17 cellular contexts compared by ENCODE assay signal in the genomic region with DNA sequence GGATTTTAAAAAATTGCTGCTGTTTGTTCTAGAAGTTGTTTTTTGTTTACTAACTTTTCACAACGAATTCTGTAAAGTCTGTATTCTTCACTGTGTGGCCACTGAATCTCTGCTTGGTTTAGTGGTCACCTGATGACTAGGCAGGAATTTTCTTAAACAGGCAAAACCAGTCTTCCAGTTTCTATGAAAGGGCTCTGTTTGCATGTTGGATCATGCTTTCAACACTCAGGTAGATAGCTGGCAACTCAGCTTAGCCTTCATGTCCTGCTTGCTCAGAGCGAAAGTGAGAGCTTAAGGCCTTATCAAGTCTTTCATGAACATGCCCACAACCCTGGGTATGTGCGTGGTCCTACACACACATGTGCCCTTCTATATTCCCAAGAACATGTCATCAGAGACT. TPM values are rescaled to one million over a fixed set of nuclear protein-coding genes. Genes with fewer than 3 reads are reported as not detected.
A peak's percentile ranks its signal among the peaks of the same experiment; 100 is the strongest.
DNase-seq lines count a peak whose midpoint lies in the region; ATAC-seq, FAIRE-seq and TF ChIP-seq lines count a peak whose summit lies in the region.
"Had no signal": no experiment of that assay in that cellular context is flagged by ENCODE, and none has a peak within 500 bp of the region (broad histone marks: within the 10 kb centered on the region; RNA-seq: fewer than 3 reads in every experiment).

No MANE protein-coding gene starts in this region.

- no peak overlapping the region for H3K27ac Mint-ChIP-seq in GM23338
- H3K27ac Mint-ChIP-seq: CD14-positive monocyte had no signal

- H3K79me2 ChIP-seq in PC-9 (ENCODE audit: low read depth) (no peaks in the 10 kb centered on the region), GM23338 (replicated peaks; ENCODE audit: insufficient read depth) (no peaks in the 10 kb centered on the region)

- no peak overlapping the region for H3K4me3 Mint-ChIP-seq in GM23338
- H3K4me3 Mint-ChIP-seq: CD14-positive monocyte had no signal

- peak overlapping the region; percentile 26 for H3K4me2 ChIP-seq in PC-9
- no peak overlapping the region for H3K4me2 ChIP-seq in GM23338

- H3K9me3 ChIP-seq in PC-9 (ENCODE audit: insufficient read depth, low read depth) (peaks cover 19% of the 10 kb centered on the region), esophagus (ENCODE audit: control insufficient read depth in 2 of 2, insufficient read depth in 1 of 2, low read depth in 1 of 2, low read length in 1 of 2) (no peaks in the 10 kb centered on the region), prostate gland (no peaks in the 10 kb centered on the region)

- H3K4me1 Mint-ChIP-seq in GM23338: no peaks in the 10 kb centered on the region
- H3K4me1 Mint-ChIP-seq: CD14-positive monocyte had no signal

- H3K27me3 ChIP-seq in PC-9 (ENCODE audit: insufficient read depth, low read depth) (no peaks in the 10 kb centered on the region), esophagus (ENCODE audit: control insufficient read depth in 1 of 2, insufficient read depth in 2 of 2, low read length in 2 of 2) (no peaks in the 10 kb centered on the region), prostate gland (replicated peaks; ENCODE audit: insufficient read depth) (no peaks in the 10 kb centered on the region), GM23338 (ENCODE audit: insufficient read depth) (no peaks in the 10 kb centered on the region)

- peaks cover 4% of the 10 kb centered on the region; the same call in 1 of the 3 replicates for H3K36me3 Mint-ChIP-seq in GM23338 (ENCODE audit: low read depth)
- H3K36me3 Mint-ChIP-seq: CD14-positive monocyte had no signal

- H4K20me1 ChIP-seq in PC-9 (ENCODE audit: insufficient read depth): no peaks in the 10 kb centered on the region
- no peaks in the 10 kb centered on the region for H4K20me1 ChIP-seq in GM23338 (replicated peaks; ENCODE audit: insufficient read depth)

- no peak for ATAC-seq in GM23338

- H3K4me3 ChIP-seq in GM12865 (ENCODE audit: low read depth, low read length): no peak overlapping the region
- H3K4me3 ChIP-seq in PC-9: no peak overlapping the region
- no peak overlapping the region for H3K4me3 ChIP-seq in esophagus (ENCODE audit: low read depth in 1 of 2, low read length in 2 of 2)
- no peak overlapping the region for H3K4me3 ChIP-seq in prostate gland
- no peak overlapping the region for H3K4me3 ChIP-seq in GM23338
- H3K4me3 ChIP-seq: SK-N-MC had no signal

- H3K4me1 ChIP-seq in PC-9 (replicated peaks; ENCODE audit: insufficient read depth) (peaks cover 30% of the 10 kb centered on the region), esophagus (ENCODE audit: control insufficient read depth in 2 of 2, insufficient read depth in 2 of 2, low read length in 1 of 2) (no peaks in the 10 kb centered on the region), prostate gland (replicated peaks) (no peaks in the 10 kb centered on the region), GM23338 (ENCODE audit: insufficient read depth) (no peaks in the 10 kb centered on the region)

- no peak for FAIRE-seq in H54 (lab: Jason Lieb, UNC)

- H2AFZ ChIP-seq in PC-9 (no peak overlapping the region), GM23338 (no peak overlapping the region)

- H3K9me3 Mint-ChIP-seq in GM23338: peaks cover 15% of the 10 kb centered on the region

- no peak for TF ChIP-seq CTCF in GM12865 (IDR thresholded peaks at IDR 0.05; ENCODE audit: insufficient read depth, low read depth, low read length, missing control alignments)
- TF ChIP-seq CTCF in PC-9 (conservative IDR thresholded peaks at IDR 0.05): no peak
- no peak for TF ChIP-seq CTCF in prostate gland (IDR thresholded peaks at IDR 0.05)
- TF ChIP-seq CTCF in GM23338 (conservative IDR thresholded peaks at IDR 0.05; ENCODE audit: low read depth in 2 of 2): no peak
- no peak for TF ChIP-seq CTCF in GM13977 (IDR thresholded peaks at IDR 0.05; ENCODE audit: extremely low read depth, insufficient read depth, missing control alignments)

- CTCF ChIA-PET in PC-9 (lab: Charles Lee): no interaction called here

- peak overlapping the region; percentile 74 for H3K27ac ChIP-seq in PC-9
- H3K27ac ChIP-seq in esophagus (ENCODE audit: low read depth in 2 of 2, low read length in 1 of 2): peak overlapping the region; percentile 82 to 91
- H3K27ac ChIP-seq in prostate gland: peak overlapping the region; percentile 70 to 77
- no peak overlapping the region for H3K27ac ChIP-seq in GM23338 (ENCODE audit: low read depth)
- H3K27ac ChIP-seq: SK-N-MC had no signal

- intact Hi-C loops in PC-9 (cut with micrococcal nuclease; ENCODE audit: unreplicated experiment): no loop called here
- intact Hi-C loops in prostate gland (cut with DNase I): no loop called here

- TF ChIP-seq POLR2A in prostate gland (IDR thresholded peaks at IDR 0.05) (no peak), H54 (IDR thresholded peaks at IDR 0.05; ENCODE audit: low read depth, low read length) (no peak)

- no peaks in the 10 kb centered on the region for H3K9me2 ChIP-seq in PC-9 (ENCODE audit: insufficient read depth)
- peaks cover 17% of the 10 kb centered on the region; the same call in 1 of the 2 replicates for H3K9me2 ChIP-seq in GM23338 (ENCODE audit: insufficient read depth)

- H3F3A ChIP-seq in PC-9 (ENCODE audit: insufficient read depth, low read depth) (no peaks in the 10 kb centered on the region; the same call in 1 of the 2 replicates), GM23338 (replicated peaks; ENCODE audit: low read depth) (no peaks in the 10 kb centered on the region)

- in situ Hi-C loops in GM13977 (cut with MboI; ENCODE audit: low pct_unique_long_range_greater_than_20kb, low sequenced_read_pairs, unreplicated experiment): no loop called here

- 42 to 55% methylated on average over 3 of the region's 3 CpGs for WGBS in esophagus, 2 donors
- WGBS in prostate gland: 31% methylated on average over 3 of the region's 3 CpGs

- peaks cover 2% of the 10 kb centered on the region for H3K27me3 Mint-ChIP-seq in GM23338 (ENCODE audit: insufficient read depth, low read depth, poor library complexity)

- POLR2A ChIA-PET in PC-9 (lab: Charles Lee; ENCODE audit: unreplicated experiment): interaction anchor here (0.6 kb wide), 1 partner anchor 122 kb away, joined by 4 read pairs; no protein-coding TSS in a partner anchor

- BruUV-seq in PC-9 (replicated peaks; lab: Mats Ljungman, UMichigan): no TSS peak

- DNase-seq in GM12865 (ENCODE audit: low read depth) (peak; percentile 7), PC-9 (peak; percentile 19 to 60), prostate gland (ENCODE audit: low spot score) (peak; percentile 75), GM23338 (ENCODE audit: low spot score) (no peak), NCI-H2107 treated with DMSO at 0.1 percent for 48 hours (lab: John Stamatoyannopoulos, UW; ENCODE audit: unreplicated experiment) (no peak), GM13977 (ENCODE audit: low spot score) (no peak), H54 (ENCODE audit: insufficient read length, low spot score) (no peak)
- DNase-seq: COR-L47, DMS79, GOT3, KBM-7, NCI-H1048, NCI-H2227 treated with DMSO at 0.1 percent for 48 hours, NCI-H524 had no signal

- no peaks in the 10 kb centered on the region for H3K36me3 ChIP-seq in PC-9 (ENCODE audit: low read depth)
- no peaks in the 10 kb centered on the region for H3K36me3 ChIP-seq in esophagus (ENCODE audit: control insufficient read depth in 2 of 2, insufficient read depth in 2 of 2, low read length in 1 of 2)
- H3K36me3 ChIP-seq in prostate gland: no peaks in the 10 kb centered on the region
- no peaks in the 10 kb centered on the region for H3K36me3 ChIP-seq in GM23338 (ENCODE audit: insufficient read depth)

TF ChIP-seq in GM23338, 12 proteins besides CTCF, POLR2A, EP300 and RAD21 (continues in another document):
- TF ChIP-seq CREB1 (CRISPR knock-in tag; IDR thresholded peaks at IDR 0.05; ENCODE audit: low read depth) (no peak), NANOG (IDR thresholded peaks at IDR 0.05; ENCODE audit: borderline replicate concordance) (no peak)
- TF ChIP-seq, protein P1, sequence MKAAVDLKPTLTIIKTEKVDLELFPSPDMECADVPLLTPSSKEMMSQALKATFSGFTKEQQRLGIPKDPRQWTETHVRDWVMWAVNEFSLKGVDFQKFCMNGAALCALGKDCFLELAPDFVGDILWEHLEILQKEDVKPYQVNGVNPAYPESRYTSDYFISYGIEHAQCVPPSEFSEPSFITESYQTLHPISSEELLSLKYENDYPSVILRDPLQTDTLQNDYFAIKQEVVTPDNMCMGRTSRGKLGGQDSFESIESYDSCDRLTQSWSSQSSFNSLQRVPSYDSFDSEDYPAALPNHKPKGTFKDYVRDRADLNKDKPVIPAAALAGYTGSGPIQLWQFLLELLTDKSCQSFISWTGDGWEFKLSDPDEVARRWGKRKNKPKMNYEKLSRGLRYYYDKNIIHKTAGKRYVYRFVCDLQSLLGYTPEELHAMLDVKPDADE (IDR thresholded peaks at IDR 0.05): no peak

RNA-seq across cellular contexts. Expression of a gene that starts 52.4 kb away (rescaled TPM):
- total RNA-seq in PC-9 (2021): not detected in 2 replicates
- polyA plus RNA-seq in esophagus: 1 to 10 TPM; 1.5 to 5.8 TPM
- under 1 TPM in 1 of 2 donors, not detected in 1; 0.14 TPM for total RNA-seq in prostate gland
- not detected in 2 replicates for total RNA-seq in GM23338 (2014; rRNA removed; shearing (Covaris generic))
- not detected in 2 replicates for polyA plus RNA-seq in GM23338 (2016; fragmentation: Nextera tagmentation; extraction: Ambion mirVana)
- polyA plus RNA-seq: CD14-positive monocyte had no signal

Comparison
In these comparisons a context has a peak if more than half of its experiments do, and no peak if none do; other contexts are left out.
1. DNase-seq: peak in GM12865 (single experiment), PC-9 (2 of 2) and prostate gland (single experiment); none in GM23338 (single experiment), NCI-H2107 treated with DMSO at 0.1 percent for 48 hours (single experiment), GM13977 (single experiment) and H54 (single experiment).